1 cellular context compared by ENCODE assay signal in genomic region chr7:1875390-1876199, GRCh38.
TF ChIP-seq lines count a peak whose summit lies in the region.
"Not testable (repeated sequence)": the region's sequence is repeated elsewhere in the genome, so short reads cannot be mapped to it uniquely, and the experiment has no call there.

No MANE protein-coding gene starts in this region.

TF ChIP-seq in K562, 482 proteins besides CTCF, POLR2A, EP300 and RAD21:
- TF ChIP-seq E2F6 (IDR thresholded peaks at IDR 0.05; ENCODE audit: borderline replicate concordance in 1 of 2, extremely low read depth in 1 of 2, insufficient read depth in 1 of 2, insufficient read length in 1 of 2, low read depth in 1 of 2, low read length in 1 of 2, poor library complexity in 1 of 2, severe bottlenecking in 1 of 2): peak in 1 of 2 experiments; percentile 62
- TF ChIP-seq TRIM24 (IDR thresholded peaks at IDR 0.05): 0 out of 4 replicates have a peak, but pooled peaks of 1 of the 2 experiments have one; percentile 11
- TF ChIP-seq, protein P1, sequence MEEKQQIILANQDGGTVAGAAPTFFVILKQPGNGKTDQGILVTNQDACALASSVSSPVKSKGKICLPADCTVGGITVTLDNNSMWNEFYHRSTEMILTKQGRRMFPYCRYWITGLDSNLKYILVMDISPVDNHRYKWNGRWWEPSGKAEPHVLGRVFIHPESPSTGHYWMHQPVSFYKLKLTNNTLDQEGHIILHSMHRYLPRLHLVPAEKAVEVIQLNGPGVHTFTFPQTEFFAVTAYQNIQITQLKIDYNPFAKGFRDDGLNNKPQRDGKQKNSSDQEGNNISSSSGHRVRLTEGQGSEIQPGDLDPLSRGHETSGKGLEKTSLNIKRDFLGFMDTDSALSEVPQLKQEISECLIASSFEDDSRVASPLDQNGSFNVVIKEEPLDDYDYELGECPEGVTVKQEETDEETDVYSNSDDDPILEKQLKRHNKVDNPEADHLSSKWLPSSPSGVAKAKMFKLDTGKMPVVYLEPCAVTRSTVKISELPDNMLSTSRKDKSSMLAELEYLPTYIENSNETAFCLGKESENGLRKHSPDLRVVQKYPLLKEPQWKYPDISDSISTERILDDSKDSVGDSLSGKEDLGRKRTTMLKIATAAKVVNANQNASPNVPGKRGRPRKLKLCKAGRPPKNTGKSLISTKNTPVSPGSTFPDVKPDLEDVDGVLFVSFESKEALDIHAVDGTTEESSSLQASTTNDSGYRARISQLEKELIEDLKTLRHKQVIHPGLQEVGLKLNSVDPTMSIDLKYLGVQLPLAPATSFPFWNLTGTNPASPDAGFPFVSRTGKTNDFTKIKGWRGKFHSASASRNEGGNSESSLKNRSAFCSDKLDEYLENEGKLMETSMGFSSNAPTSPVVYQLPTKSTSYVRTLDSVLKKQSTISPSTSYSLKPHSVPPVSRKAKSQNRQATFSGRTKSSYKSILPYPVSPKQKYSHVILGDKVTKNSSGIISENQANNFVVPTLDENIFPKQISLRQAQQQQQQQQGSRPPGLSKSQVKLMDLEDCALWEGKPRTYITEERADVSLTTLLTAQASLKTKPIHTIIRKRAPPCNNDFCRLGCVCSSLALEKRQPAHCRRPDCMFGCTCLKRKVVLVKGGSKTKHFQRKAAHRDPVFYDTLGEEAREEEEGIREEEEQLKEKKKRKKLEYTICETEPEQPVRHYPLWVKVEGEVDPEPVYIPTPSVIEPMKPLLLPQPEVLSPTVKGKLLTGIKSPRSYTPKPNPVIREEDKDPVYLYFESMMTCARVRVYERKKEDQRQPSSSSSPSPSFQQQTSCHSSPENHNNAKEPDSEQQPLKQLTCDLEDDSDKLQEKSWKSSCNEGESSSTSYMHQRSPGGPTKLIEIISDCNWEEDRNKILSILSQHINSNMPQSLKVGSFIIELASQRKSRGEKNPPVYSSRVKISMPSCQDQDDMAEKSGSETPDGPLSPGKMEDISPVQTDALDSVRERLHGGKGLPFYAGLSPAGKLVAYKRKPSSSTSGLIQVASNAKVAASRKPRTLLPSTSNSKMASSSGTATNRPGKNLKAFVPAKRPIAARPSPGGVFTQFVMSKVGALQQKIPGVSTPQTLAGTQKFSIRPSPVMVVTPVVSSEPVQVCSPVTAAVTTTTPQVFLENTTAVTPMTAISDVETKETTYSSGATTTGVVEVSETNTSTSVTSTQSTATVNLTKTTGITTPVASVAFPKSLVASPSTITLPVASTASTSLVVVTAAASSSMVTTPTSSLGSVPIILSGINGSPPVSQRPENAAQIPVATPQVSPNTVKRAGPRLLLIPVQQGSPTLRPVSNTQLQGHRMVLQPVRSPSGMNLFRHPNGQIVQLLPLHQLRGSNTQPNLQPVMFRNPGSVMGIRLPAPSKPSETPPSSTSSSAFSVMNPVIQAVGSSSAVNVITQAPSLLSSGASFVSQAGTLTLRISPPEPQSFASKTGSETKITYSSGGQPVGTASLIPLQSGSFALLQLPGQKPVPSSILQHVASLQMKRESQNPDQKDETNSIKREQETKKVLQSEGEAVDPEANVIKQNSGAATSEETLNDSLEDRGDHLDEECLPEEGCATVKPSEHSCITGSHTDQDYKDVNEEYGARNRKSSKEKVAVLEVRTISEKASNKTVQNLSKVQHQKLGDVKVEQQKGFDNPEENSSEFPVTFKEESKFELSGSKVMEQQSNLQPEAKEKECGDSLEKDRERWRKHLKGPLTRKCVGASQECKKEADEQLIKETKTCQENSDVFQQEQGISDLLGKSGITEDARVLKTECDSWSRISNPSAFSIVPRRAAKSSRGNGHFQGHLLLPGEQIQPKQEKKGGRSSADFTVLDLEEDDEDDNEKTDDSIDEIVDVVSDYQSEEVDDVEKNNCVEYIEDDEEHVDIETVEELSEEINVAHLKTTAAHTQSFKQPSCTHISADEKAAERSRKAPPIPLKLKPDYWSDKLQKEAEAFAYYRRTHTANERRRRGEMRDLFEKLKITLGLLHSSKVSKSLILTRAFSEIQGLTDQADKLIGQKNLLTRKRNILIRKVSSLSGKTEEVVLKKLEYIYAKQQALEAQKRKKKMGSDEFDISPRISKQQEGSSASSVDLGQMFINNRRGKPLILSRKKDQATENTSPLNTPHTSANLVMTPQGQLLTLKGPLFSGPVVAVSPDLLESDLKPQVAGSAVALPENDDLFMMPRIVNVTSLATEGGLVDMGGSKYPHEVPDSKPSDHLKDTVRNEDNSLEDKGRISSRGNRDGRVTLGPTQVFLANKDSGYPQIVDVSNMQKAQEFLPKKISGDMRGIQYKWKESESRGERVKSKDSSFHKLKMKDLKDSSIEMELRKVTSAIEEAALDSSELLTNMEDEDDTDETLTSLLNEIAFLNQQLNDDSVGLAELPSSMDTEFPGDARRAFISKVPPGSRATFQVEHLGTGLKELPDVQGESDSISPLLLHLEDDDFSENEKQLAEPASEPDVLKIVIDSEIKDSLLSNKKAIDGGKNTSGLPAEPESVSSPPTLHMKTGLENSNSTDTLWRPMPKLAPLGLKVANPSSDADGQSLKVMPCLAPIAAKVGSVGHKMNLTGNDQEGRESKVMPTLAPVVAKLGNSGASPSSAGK (IDR thresholded peaks at IDR 0.05): peak; percentile 52; the same call in 1 of the 2 replicates
- peak; percentile 26; the same call in 1 of the 2 replicates for TF ChIP-seq CEBPB (tag; IDR thresholded peaks at IDR 0.05)
- peak in 1 of 2 experiments; percentile 23; a peak in 1 of 4 replicates for TF ChIP-seq TEAD1 (CRISPR knock-in tag; IDR thresholded peaks at IDR 0.05)
- peak; percentile 19 to 76; a peak in 2 of 4 replicates for TF ChIP-seq MAZ (CRISPR knock-in tag; conservative IDR thresholded peaks at IDR 0.05 in 1 of 2, IDR thresholded peaks at IDR 0.05 in 1 of 2)
- TF ChIP-seq CXXC5 (CRISPR knock-in tag; IDR thresholded peaks at IDR 0.05): peak; percentile 63
- TF ChIP-seq MYC (IDR thresholded peaks at IDR 0.05; ENCODE audit: low read depth, low read length): peak; percentile 32; the same call in 1 of the 2 replicates
- not testable (repeated sequence) for TF ChIP-seq MYC (CRISPR knock-in tag; IDR thresholded peaks at IDR 0.05; ENCODE audit: borderline replicate concordance, low read depth); ATF3 (CRISPR knock-in tag; conservative IDR thresholded peaks at IDR 0.05); ATF1 (CRISPR knock-in tag; IDR thresholded peaks at IDR 0.05)
- TF ChIP-seq, protein P2, sequence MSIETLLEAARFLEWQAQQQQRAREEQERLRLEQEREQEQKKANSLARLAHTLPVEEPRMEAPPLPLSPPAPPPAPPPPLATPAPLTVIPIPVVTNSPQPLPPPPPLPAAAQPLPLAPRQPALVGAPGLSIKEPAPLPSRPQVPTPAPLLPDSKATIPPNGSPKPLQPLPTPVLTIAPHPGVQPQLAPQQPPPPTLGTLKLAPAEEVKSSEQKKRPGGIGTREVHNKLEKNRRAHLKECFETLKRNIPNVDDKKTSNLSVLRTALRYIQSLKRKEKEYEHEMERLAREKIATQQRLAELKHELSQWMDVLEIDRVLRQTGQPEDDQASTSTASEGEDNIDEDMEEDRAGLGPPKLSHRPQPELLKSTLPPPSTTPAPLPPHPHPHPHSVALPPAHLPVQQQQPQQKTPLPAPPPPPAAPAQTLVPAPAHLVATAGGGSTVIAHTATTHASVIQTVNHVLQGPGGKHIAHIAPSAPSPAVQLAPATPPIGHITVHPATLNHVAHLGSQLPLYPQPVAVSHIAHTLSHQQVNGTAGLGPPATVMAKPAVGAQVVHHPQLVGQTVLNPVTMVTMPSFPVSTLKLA (conservative IDR thresholded peaks at IDR 0.05): peak; percentile 7 to 50; a peak in 2 of 4 replicates
- peak in 1 of 2 experiments; percentile 25; a peak in 1 of 4 replicates for TF ChIP-seq NRF1 (conservative IDR thresholded peaks at IDR 0.05 in 1 of 2, IDR thresholded peaks at IDR 0.05 in 1 of 2)
- TF ChIP-seq, protein P3, sequence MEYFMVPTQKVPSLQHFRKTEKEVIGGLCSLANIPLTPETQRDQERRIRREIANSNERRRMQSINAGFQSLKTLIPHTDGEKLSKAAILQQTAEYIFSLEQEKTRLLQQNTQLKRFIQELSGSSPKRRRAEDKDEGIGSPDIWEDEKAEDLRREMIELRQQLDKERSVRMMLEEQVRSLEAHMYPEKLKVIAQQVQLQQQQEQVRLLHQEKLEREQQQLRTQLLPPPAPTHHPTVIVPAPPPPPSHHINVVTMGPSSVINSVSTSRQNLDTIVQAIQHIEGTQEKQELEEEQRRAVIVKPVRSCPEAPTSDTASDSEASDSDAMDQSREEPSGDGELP (CRISPR knock-in tag; IDR thresholded peaks at IDR 0.05; ENCODE audit: borderline replicate concordance): 0 out of 2 replicates have a peak, but pooled peaks have one; percentile 50
- peak; percentile 35; a peak in 1 of 4 replicates for TF ChIP-seq FOXK2 (conservative IDR thresholded peaks at IDR 0.05 in 1 of 2, IDR thresholded peaks at IDR 0.05 in 1 of 2; ENCODE audit: low read depth in 2 of 2)
- TF ChIP-seq ATF3 (IDR thresholded peaks at IDR 0.05): peak; percentile 9; the same call in 1 of the 2 replicates
- peak; percentile 58; the same call in 1 of the 2 replicates for TF ChIP-seq L3MBTL2 (IDR thresholded peaks at IDR 0.05)
- TF ChIP-seq, protein P4, sequence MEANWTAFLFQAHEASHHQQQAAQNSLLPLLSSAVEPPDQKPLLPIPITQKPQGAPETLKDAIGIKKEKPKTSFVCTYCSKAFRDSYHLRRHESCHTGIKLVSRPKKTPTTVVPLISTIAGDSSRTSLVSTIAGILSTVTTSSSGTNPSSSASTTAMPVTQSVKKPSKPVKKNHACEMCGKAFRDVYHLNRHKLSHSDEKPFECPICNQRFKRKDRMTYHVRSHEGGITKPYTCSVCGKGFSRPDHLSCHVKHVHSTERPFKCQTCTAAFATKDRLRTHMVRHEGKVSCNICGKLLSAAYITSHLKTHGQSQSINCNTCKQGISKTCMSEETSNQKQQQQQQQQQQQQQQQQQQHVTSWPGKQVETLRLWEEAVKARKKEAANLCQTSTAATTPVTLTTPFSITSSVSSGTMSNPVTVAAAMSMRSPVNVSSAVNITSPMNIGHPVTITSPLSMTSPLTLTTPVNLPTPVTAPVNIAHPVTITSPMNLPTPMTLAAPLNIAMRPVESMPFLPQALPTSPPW (CRISPR knock-in tag; IDR thresholded peaks at IDR 0.05): peak; percentile 43; the same call in 1 of the 2 replicates
- TF ChIP-seq SOX6 (IDR thresholded peaks at IDR 0.05): peak; percentile 40; the same call in 1 of the 2 replicates
- TF ChIP-seq HDAC1 (IDR thresholded peaks at IDR 0.05): 0 out of 4 replicates have a peak, but pooled peaks of 1 of the 2 experiments have one; percentile 12
- TF ChIP-seq FOXA3 (CRISPR knock-in tag; conservative IDR thresholded peaks at IDR 0.05 in 1 of 2, IDR thresholded peaks at IDR 0.05 in 1 of 2): peak in 1 of 2 experiments; percentile 74; a peak in 2 of 4 replicates
- TF ChIP-seq CTBP1 (IDR thresholded peaks at IDR 0.05; ENCODE audit: borderline replicate concordance): peak; percentile 63
- TF ChIP-seq, protein P5, sequence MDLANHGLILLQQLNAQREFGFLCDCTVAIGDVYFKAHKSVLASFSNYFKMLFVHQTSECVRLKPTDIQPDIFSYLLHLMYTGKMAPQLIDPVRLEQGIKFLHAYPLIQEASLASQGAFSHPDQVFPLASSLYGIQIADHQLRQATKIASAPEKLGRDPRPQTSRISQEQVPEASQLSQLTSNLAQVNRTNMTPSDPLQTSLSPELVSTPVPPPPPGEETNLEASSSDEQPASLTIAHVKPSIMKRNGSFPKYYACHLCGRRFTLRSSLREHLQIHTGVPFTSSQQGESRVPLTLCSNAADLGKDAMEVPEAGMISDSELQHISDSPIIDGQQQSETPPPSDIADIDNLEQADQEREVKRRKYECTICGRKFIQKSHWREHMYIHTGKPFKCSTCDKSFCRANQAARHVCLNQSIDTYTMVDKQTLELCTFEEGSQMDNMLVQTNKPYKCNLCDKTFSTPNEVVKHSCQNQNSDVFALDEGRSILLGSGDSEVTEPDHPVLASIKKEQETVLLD (IDR thresholded peaks at IDR 0.05): peak; percentile 52; the same call in 1 of the 2 replicates
- TF ChIP-seq, protein P6, sequence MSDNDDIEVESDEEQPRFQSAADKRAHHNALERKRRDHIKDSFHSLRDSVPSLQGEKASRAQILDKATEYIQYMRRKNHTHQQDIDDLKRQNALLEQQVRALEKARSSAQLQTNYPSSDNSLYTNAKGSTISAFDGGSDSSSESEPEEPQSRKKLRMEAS (CRISPR knock-in tag; IDR thresholded peaks at IDR 0.05): peak; percentile 74
- TF ChIP-seq, protein P7, sequence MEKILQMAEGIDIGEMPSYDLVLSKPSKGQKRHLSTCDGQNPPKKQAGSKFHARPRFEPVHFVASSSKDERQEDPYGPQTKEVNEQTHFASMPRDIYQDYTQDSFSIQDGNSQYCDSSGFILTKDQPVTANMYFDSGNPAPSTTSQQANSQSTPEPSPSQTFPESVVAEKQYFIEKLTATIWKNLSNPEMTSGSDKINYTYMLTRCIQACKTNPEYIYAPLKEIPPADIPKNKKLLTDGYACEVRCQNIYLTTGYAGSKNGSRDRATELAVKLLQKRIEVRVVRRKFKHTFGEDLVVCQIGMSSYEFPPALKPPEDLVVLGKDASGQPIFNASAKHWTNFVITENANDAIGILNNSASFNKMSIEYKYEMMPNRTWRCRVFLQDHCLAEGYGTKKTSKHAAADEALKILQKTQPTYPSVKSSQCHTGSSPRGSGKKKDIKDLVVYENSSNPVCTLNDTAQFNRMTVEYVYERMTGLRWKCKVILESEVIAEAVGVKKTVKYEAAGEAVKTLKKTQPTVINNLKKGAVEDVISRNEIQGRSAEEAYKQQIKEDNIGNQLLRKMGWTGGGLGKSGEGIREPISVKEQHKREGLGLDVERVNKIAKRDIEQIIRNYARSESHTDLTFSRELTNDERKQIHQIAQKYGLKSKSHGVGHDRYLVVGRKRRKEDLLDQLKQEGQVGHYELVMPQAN (IDR thresholded peaks at IDR 0.05; ENCODE audit: borderline replicate concordance): 0 out of 2 replicates have a peak, but pooled peaks have one; percentile 25
- TF ChIP-seq ATF1 (tag; IDR thresholded peaks at IDR 0.05): 0 out of 2 replicates have a peak, but pooled peaks have one; percentile 11
TF ChIP-seq in K562: peak in this region for 23; not testable (repeated sequence) for 459.
